ENCODE assay signal across 24 cellular contexts in genomic region chr15:89559865-89560264, GRCh38. TPM values are rescaled to one million over a fixed set of nuclear protein-coding genes. Genes with fewer than 3 reads are reported as not detected.
"Had no signal": no experiment of that assay in that cellular context is flagged by ENCODE, and none has a peak within 500 bp of the region (broad histone marks: within the 10 kb centered on the region; RNA-seq: fewer than 3 reads in every experiment).

No MANE protein-coding gene starts in this region.

- H3K9me3 ChIP-seq: esophagus muscularis mucosa, gastroesophageal sphincter, heart left ventricle, left lung, lower lobe of right lung, mucosa of descending colon had no signal

- H2AFZ ChIP-seq: hepatocyte had no signal

- H3K27me3 ChIP-seq: hepatocyte had no signal

- H3K4me2 ChIP-seq: hepatocyte had no signal

- H3K27ac ChIP-seq: coronary artery, dorsolateral prefrontal cortex, esophagus muscularis mucosa, foreskin keratinocyte, gastroesophageal sphincter, heart left ventricle, hepatocyte, left lung, lower lobe of right lung had no signal

- FAIRE-seq: colon, endothelial cell of umbilical vein, frontal cortex, islet of Langerhans, keratinocyte had no signal

- H3K4me3 ChIP-seq: coronary artery, dorsolateral prefrontal cortex, esophagus muscularis mucosa, gastroesophageal sphincter, heart left ventricle, hepatocyte, left lung, lower lobe of right lung, mucosa of descending colon had no signal

- H3K36me3 ChIP-seq: esophagus muscularis mucosa, gastroesophageal sphincter, heart left ventricle, left lung, lower lobe of right lung had no signal

- H3K4me1 ChIP-seq: esophagus muscularis mucosa, foreskin keratinocyte, gastroesophageal sphincter, heart left ventricle, left lung, lower lobe of right lung had no signal

- H3K79me2 ChIP-seq: hepatocyte had no signal

- DNase-seq: dermis blood vessel endothelial cell; dorsolateral prefrontal cortex; effector CD4-positive, alpha-beta T cell; effector memory CD4-positive, alpha-beta T cell; foreskin keratinocyte; heart left ventricle; hypothalamus; left cardiac atrium; left lung; left ventricle myocardium superior; lower lobe of right lung; mesenchymal stem cell; mucosa of descending colon; naive B cell had no signal

- ATAC-seq: foreskin keratinocyte, gastroesophageal sphincter, heart left ventricle, left cardiac atrium, left lung, left ventricle myocardium superior, lower lobe of right lung, mucosa of descending colon had no signal

RNA-seq across cellular contexts. Expression of gene TICRR, which starts 15.4 kb away (rescaled TPM):
- total RNA-seq: mesenteric fat pad had no signal
